1 cellular context compared by ENCODE assay signal in the genomic region with DNA sequence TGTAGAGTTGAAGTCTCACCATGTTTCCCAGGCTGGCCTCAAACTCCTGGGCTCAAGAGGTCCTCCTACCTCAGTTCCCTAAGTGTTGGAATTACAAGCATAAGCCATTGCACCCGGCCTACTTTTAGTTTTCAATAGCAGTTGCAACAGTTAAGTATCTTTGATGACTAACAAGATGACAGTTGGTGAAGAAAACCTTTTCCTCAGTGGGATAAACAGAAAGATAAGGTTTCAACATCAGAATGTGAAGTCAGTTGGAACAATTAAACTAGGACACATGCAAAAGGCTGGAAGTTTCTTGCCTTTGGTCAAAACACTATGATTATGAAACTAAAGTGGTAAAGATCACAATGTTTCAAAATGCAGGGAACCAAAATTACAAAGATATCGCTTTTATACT.
TF ChIP-seq lines count a peak whose summit lies in the region.

No MANE protein-coding gene starts in this region.

TF ChIP-seq in K562, 482 proteins besides CTCF, POLR2A, EP300 and RAD21 (continued from another document):
- TF ChIP-seq, protein P1, sequence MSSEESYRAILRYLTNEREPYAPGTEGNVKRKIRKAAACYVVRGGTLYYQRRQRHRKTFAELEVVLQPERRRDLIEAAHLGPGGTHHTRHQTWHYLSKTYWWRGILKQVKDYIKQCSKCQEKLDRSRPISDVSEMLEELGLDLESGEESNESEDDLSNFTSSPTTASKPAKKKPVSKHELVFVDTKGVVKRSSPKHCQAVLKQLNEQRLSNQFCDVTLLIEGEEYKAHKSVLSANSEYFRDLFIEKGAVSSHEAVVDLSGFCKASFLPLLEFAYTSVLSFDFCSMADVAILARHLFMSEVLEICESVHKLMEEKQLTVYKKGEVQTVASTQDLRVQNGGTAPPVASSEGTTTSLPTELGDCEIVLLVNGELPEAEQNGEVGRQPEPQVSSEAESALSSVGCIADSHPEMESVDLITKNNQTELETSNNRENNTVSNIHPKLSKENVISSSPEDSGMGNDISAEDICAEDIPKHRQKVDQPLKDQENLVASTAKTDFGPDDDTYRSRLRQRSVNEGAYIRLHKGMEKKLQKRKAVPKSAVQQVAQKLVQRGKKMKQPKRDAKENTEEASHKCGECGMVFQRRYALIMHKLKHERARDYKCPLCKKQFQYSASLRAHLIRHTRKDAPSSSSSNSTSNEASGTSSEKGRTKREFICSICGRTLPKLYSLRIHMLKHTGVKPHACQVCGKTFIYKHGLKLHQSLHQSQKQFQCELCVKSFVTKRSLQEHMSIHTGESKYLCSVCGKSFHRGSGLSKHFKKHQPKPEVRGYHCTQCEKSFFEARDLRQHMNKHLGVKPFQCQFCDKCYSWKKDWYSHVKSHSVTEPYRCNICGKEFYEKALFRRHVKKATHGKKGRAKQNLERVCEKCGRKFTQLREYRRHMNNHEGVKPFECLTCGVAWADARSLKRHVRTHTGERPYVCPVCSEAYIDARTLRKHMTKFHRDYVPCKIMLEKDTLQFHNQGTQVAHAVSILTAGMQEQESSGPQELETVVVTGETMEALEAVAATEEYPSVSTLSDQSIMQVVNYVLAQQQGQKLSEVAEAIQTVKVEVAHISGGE (CRISPR knock-in tag; IDR thresholded peaks at IDR 0.05), result no peak
- TF ChIP-seq NCOA4 (IDR thresholded peaks at IDR 0.05; ENCODE audit: partially characterized antibody), result no peak
- no peak for TF ChIP-seq LCOR (CRISPR knock-in tag; IDR thresholded peaks at IDR 0.05)
- TF ChIP-seq GTF2F1 (IDR thresholded peaks at IDR 0.05; ENCODE audit: low read depth, low read length), result no peak
- no peak for TF ChIP-seq DDX20 (tag; IDR thresholded peaks at IDR 0.05; ENCODE audit: low read depth)
